Comparison of ENCODE assay signal across 1 cellular context in the genomic region with DNA sequence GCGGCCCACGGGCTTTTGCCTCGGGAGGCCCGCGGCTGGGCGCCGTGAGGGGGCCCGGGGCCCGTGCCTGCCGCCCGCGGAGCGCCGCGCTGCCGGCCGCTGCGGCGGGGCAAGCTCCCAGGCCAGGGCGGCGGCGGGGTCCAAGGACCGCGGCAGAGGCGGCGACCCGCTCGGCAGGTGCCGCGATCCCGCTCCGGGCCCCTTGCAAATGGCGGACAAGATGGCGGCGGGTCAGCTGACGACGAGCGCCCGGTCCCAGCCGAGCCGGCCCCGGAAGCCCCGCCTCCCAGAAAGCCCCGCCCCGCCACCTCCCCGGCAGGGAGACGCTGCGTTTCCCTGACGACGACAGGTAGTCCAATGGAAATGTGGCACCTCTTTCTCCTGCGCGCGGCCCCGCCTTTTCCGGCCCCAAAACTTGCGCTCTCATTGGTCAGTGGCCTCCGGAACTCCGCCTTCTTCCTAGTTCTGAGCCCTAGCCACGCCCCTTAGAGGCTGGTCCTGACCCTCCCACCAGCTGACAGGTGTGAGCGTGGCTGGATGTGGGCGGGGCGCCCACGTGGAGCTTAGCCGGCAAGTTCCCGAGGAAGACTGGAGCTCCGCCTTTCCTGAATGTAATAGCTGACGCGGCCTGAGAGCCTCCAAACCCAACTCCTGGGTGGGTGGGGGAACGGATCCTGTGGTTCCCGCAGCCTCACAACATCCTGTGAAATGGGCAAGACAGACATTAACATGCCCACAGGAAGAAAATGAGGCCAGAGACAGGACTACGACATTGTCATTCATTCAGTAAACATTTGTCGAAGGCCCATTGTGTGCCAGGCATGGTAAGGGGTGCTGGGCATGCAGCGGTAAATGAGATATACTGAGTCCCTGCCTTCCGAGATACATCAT.
TF ChIP-seq lines count a peak whose summit lies in the region.

A gene (minus strand): TSS at position 228 of the 891 bp plus-strand sequence. CDS start 232 bp downstream, outside the sequence.

TF ChIP-seq in HepG2, 621 proteins besides CTCF, POLR2A, EP300 and RAD21 (continued from another document and continues in another):
- TF ChIP-seq, protein P1, sequence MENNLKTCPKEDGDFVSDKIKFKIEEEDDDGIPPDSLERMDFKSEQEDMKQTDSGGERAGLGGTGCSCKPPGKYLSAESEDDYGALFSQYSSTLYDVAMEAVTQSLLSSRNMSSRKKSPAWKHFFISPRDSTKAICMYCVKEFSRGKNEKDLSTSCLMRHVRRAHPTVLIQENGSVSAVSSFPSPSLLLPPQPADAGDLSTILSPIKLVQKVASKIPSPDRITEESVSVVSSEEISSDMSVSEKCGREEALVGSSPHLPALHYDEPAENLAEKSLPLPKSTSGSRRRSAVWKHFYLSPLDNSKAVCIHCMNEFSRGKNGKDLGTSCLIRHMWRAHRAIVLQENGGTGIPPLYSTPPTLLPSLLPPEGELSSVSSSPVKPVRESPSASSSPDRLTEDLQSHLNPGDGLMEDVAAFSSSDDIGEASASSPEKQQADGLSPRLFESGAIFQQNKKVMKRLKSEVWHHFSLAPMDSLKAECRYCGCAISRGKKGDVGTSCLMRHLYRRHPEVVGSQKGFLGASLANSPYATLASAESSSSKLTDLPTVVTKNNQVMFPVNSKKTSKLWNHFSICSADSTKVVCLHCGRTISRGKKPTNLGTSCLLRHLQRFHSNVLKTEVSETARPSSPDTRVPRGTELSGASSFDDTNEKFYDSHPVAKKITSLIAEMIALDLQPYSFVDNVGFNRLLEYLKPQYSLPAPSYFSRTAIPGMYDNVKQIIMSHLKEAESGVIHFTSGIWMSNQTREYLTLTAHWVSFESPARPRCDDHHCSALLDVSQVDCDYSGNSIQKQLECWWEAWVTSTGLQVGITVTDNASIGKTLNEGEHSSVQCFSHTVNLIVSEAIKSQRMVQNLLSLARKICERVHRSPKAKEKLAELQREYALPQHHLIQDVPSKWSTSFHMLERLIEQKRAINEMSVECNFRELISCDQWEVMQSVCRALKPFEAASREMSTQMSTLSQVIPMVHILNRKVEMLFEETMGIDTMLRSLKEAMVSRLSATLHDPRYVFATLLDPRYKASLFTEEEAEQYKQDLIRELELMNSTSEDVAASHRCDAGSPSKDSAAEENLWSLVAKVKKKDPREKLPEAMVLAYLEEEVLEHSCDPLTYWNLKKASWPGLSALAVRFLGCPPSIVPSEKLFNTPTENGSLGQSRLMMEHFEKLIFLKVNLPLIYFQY (CRISPR knock-in tag; IDR thresholded peaks at IDR 0.05; ENCODE audit: borderline replicate concordance) = peak; percentile 14; the same call in 1 of the 2 replicates
- TF ChIP-seq ZNF737 (CRISPR knock-in tag; IDR thresholded peaks at IDR 0.05; ENCODE audit: borderline replicate concordance) (no peak), PITX1 (CRISPR knock-in tag; IDR thresholded peaks at IDR 0.05) (no peak), TRIM24 (CRISPR knock-in tag; IDR thresholded peaks at IDR 0.05) (no peak), GATAD2A (CRISPR knock-in tag; IDR thresholded peaks at IDR 0.05) (no peak), ZIK1 (CRISPR knock-in tag; IDR thresholded peaks at IDR 0.05; ENCODE audit: borderline replicate concordance, low read depth) (no peak), CC2D1A (CRISPR knock-in tag; IDR thresholded peaks at IDR 0.05) (no peak), MED13 (CRISPR knock-in tag; IDR thresholded peaks at IDR 0.05) (no peak)
- TF ChIP-seq, protein P2, sequence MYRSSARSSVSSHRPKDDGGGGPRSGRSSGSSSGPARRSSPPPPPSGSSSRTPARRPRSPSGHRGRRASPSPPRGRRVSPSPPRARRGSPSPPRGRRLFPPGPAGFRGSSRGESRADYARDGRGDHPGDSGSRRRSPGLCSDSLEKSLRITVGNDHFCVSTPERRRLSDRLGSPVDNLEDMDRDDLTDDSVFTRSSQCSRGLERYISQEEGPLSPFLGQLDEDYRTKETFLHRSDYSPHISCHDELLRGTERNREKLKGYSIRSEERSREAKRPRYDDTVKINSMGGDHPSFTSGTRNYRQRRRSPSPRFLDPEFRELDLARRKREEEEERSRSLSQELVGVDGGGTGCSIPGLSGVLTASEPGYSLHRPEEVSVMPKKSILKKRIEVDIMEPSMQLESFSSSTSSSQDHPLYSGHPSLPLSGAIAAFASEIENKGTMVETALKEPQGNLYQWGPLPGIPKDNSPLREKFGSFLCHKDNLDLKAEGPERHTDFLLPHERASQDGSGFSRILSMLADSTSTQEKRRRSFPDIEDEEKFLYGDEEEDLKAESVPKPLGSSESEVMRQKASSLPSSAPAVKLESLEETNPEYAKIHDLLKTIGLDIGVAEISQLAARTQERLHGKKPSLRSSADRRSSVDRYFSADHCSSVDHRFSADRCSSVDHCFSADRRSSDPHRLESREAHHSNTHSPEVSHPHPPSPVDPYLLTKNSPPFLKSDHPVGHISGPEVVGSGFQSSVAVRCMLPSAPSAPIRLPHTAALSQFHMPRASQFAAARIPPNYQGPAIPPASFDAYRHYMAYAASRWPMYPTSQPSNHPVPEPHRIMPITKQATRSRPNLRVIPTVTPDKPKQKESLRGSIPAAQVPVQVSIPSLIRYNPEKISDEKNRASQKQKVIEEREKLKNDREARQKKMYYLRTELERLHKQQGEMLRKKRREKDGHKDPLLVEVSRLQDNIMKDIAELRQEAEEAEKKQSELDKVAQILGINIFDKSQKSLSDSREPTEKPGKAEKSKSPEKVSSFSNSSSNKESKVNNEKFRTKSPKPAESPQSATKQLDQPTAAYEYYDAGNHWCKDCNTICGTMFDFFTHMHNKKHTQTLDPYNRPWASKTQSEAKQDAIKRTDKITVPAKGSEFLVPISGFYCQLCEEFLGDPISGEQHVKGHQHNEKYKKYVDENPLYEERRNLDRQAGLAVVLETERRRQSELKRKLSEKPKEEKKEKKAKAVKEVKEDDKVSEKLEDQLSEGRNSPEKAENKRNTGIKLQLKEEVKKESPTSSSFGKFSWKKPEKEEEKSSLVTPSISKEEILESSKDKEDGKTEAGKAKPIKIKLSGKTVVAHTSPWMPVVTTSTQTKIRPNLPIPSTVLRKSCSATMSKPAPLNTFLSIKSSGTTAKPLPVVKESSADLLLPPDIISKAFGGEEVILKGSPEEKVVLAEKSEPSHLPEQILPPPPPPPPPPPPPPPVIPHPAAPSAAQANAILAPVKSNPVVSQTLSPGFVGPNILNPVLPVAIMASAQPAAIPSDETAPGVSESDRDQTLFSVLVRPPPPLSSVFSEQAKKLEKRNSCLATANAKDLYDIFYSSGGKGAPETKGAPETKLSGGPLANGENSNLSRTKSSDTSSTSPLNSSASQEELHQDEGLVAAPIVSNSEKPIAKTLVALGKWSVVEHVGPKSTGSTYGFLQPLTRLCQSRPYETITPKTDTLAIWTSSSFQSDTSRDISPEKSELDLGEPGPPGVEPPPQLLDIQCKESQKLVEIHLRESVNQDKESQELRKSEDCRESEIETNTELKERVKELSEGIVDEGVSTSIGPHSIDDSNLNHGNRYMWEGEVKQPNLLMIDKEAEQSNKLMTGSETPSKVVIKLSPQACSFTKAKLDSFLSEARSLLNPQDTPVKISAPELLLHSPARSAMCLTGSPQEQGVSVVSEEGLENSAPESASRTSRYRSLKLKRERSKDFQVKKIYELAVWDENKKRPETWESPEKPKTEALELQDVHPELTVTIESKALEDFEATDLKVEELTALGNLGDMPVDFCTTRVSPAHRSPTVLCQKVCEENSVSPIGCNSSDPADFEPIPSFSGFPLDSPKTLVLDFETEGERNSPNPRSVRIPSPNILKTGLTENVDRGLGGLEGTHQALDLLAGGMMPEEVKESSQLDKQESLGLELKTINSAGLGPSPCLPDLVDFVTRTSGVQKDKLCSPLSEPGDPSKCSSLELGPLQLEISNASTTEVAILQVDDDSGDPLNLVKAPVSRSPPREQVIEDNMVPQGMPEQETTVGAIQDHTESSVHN (CRISPR knock-in tag; IDR thresholded peaks at IDR 0.05) = 0 out of 2 replicates have a peak, but pooled peaks have one; percentile 39
- TF ChIP-seq, protein P3, sequence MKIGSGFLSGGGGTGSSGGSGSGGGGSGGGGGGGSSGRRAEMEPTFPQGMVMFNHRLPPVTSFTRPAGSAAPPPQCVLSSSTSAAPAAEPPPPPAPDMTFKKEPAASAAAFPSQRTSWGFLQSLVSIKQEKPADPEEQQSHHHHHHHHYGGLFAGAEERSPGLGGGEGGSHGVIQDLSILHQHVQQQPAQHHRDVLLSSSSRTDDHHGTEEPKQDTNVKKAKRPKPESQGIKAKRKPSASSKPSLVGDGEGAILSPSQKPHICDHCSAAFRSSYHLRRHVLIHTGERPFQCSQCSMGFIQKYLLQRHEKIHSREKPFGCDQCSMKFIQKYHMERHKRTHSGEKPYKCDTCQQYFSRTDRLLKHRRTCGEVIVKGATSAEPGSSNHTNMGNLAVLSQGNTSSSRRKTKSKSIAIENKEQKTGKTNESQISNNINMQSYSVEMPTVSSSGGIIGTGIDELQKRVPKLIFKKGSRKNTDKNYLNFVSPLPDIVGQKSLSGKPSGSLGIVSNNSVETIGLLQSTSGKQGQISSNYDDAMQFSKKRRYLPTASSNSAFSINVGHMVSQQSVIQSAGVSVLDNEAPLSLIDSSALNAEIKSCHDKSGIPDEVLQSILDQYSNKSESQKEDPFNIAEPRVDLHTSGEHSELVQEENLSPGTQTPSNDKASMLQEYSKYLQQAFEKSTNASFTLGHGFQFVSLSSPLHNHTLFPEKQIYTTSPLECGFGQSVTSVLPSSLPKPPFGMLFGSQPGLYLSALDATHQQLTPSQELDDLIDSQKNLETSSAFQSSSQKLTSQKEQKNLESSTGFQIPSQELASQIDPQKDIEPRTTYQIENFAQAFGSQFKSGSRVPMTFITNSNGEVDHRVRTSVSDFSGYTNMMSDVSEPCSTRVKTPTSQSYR (CRISPR knock-in tag; IDR thresholded peaks at IDR 0.05; ENCODE audit: borderline replicate concordance) = no peak
- TF ChIP-seq, protein P4, sequence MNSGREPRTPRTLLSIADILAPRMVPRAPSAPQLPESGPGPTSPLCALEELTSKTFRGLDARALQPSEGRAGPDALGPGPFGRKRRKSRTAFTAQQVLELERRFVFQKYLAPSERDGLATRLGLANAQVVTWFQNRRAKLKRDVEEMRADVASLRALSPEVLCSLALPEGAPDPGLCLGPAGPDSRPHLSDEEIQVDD (CRISPR knock-in tag; IDR thresholded peaks at IDR 0.05; ENCODE audit: borderline replicate concordance) = no peak
- TF ChIP-seq, protein P5, sequence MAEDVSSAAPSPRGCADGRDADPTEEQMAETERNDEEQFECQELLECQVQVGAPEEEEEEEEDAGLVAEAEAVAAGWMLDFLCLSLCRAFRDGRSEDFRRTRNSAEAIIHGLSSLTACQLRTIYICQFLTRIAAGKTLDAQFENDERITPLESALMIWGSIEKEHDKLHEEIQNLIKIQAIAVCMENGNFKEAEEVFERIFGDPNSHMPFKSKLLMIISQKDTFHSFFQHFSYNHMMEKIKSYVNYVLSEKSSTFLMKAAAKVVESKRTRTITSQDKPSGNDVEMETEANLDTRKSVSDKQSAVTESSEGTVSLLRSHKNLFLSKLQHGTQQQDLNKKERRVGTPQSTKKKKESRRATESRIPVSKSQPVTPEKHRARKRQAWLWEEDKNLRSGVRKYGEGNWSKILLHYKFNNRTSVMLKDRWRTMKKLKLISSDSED (CRISPR knock-in tag; IDR thresholded peaks at IDR 0.05) = no peak
- TF ChIP-seq, protein P6, sequence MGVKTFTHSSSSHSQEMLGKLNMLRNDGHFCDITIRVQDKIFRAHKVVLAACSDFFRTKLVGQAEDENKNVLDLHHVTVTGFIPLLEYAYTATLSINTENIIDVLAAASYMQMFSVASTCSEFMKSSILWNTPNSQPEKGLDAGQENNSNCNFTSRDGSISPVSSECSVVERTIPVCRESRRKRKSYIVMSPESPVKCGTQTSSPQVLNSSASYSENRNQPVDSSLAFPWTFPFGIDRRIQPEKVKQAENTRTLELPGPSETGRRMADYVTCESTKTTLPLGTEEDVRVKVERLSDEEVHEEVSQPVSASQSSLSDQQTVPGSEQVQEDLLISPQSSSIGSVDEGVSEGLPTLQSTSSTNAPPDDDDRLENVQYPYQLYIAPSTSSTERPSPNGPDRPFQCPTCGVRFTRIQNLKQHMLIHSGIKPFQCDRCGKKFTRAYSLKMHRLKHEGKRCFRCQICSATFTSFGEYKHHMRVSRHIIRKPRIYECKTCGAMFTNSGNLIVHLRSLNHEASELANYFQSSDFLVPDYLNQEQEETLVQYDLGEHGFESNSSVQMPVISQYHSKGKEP (CRISPR knock-in tag; IDR thresholded peaks at IDR 0.05) = no peak
- TF ChIP-seq, protein P7, sequence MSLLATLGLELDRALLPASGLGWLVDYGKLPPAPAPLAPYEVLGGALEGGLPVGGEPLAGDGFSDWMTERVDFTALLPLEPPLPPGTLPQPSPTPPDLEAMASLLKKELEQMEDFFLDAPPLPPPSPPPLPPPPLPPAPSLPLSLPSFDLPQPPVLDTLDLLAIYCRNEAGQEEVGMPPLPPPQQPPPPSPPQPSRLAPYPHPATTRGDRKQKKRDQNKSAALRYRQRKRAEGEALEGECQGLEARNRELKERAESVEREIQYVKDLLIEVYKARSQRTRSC (CRISPR knock-in tag; IDR thresholded peaks at IDR 0.05; ENCODE audit: low read depth) = no peak
- TF ChIP-seq, protein P8, sequence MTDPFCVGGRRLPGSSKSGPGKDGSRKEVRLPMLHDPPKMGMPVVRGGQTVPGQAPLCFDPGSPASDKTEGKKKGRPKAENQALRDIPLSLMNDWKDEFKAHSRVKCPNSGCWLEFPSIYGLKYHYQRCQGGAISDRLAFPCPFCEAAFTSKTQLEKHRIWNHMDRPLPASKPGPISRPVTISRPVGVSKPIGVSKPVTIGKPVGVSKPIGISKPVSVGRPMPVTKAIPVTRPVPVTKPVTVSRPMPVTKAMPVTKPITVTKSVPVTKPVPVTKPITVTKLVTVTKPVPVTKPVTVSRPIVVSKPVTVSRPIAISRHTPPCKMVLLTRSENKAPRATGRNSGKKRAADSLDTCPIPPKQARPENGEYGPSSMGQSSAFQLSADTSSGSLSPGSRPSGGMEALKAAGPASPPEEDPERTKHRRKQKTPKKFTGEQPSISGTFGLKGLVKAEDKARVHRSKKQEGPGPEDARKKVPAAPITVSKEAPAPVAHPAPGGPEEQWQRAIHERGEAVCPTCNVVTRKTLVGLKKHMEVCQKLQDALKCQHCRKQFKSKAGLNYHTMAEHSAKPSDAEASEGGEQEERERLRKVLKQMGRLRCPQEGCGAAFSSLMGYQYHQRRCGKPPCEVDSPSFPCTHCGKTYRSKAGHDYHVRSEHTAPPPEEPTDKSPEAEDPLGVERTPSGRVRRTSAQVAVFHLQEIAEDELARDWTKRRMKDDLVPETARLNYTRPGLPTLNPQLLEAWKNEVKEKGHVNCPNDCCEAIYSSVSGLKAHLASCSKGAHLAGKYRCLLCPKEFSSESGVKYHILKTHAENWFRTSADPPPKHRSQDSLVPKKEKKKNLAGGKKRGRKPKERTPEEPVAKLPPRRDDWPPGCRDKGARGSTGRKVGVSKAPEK (CRISPR knock-in tag; IDR thresholded peaks at IDR 0.05; ENCODE audit: borderline replicate concordance) = no peak
